1 cellular context compared by ENCODE assay signal in the genomic region with DNA sequence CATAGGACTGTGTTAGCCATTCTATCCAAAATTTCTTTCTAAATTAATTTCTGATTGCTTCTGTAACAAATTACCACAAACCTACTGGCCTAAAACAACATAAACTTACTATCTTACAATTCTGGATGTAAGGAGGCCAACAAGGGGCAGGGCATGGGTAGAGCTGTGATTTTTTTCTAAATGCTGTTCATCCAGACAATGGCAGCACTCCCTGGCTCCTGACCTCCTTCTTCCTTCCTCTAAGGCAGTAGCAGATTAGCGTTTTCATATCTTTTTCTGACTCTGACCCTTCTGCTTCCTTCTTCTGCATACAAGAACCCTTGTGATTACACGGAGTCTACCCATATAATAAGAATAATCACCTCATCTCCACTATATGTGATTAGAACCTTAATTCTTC.
TF ChIP-seq lines count a peak whose summit lies in the region.

No MANE protein-coding gene starts in this region.

TF ChIP-seq in HepG2, 621 proteins besides CTCF, POLR2A, EP300 and RAD21 (continued from another document):
- TF ChIP-seq, protein P1, sequence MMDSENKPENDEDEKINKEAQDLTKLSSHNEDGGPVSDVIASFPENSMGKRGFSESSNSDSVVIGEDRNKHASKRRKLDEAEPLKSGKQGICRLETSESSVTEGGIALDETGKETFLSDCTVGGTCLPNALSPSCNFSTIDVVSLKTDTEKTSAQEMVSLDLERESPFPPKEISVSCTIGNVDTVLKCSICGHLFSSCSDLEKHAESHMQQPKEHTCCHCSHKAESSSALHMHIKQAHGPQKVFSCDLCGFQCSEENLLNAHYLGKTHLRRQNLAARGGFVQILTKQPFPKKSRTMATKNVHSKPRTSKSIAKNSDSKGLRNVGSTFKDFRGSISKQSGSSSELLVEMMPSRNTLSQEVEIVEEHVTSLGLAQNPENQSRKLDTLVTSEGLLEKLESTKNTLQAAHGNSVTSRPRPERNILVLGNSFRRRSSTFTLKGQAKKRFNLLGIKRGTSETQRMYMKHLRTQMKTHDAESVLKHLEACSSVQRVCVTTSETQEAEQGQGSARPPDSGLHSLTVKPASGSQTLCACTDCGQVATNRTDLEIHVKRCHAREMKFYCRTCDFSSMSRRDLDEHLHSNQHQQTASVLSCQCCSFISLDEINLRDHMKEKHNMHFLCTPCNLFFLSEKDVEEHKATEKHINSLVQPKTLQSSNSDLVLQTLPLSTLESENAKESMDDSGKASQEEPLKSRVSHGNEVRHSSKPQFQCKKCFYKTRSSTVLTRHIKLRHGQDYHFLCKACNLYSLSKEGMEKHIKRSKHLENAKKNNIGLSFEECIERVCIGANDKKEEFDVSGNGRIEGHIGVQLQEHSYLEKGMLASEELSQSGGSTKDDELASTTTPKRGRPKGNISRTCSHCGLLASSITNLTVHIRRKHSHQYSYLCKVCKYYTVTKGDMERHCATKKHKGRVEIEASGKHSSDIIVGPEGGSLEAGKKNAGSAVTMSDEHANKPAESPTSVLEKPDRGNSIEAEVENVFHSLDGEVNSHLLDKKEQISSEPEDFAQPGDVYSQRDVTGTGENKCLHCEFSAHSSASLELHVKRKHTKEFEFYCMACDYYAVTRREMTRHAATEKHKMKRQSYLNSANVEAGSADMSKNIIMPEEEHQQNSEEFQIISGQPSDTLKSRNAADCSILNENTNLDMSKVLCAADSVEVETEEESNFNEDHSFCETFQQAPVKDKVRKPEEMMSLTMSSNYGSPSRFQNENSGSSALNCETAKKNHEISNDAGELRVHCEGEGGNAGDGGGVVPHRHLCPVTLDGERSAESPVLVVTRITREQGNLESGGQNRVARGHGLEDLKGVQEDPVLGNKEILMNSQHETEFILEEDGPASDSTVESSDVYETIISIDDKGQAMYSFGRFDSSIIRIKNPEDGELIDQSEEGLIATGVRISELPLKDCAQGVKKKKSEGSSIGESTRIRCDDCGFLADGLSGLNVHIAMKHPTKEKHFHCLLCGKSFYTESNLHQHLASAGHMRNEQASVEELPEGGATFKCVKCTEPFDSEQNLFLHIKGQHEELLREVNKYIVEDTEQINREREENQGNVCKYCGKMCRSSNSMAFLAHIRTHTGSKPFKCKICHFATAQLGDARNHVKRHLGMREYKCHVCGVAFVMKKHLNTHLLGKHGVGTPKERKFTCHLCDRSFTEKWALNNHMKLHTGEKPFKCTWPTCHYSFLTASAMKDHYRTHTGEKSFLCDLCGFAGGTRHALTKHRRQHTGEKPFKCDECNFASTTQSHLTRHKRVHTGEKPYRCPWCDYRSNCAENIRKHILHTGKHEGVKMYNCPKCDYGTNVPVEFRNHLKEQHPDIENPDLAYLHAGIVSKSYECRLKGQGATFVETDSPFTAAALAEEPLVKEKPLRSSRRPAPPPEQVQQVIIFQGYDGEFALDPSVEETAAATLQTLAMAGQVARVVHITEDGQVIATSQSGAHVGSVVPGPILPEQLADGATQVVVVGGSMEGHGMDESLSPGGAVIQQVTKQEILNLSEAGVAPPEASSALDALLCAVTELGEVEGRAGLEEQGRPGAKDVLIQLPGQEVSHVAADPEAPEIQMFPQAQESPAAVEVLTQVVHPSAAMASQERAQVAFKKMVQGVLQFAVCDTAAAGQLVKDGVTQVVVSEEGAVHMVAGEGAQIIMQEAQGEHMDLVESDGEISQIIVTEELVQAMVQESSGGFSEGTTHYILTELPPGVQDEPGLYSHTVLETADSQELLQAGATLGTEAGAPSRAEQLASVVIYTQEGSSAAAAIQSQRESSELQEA (CRISPR knock-in tag; IDR thresholded peaks at IDR 0.05; ENCODE audit: not compliant biosample characterization): no peak
- TF ChIP-seq, protein P2, sequence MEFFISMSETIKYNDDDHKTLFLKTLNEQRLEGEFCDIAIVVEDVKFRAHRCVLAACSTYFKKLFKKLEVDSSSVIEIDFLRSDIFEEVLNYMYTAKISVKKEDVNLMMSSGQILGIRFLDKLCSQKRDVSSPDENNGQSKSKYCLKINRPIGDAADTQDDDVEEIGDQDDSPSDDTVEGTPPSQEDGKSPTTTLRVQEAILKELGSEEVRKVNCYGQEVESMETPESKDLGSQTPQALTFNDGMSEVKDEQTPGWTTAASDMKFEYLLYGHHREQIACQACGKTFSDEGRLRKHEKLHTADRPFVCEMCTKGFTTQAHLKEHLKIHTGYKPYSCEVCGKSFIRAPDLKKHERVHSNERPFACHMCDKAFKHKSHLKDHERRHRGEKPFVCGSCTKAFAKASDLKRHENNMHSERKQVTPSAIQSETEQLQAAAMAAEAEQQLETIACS (CRISPR knock-in tag; IDR thresholded peaks at IDR 0.05): no peak
- no peak for TF ChIP-seq ARID3A (IDR thresholded peaks at IDR 0.05; ENCODE audit: low read depth, low read length)
- TF ChIP-seq MLX (CRISPR knock-in tag; IDR thresholded peaks at IDR 0.05): no peak
- TF ChIP-seq, protein P3, sequence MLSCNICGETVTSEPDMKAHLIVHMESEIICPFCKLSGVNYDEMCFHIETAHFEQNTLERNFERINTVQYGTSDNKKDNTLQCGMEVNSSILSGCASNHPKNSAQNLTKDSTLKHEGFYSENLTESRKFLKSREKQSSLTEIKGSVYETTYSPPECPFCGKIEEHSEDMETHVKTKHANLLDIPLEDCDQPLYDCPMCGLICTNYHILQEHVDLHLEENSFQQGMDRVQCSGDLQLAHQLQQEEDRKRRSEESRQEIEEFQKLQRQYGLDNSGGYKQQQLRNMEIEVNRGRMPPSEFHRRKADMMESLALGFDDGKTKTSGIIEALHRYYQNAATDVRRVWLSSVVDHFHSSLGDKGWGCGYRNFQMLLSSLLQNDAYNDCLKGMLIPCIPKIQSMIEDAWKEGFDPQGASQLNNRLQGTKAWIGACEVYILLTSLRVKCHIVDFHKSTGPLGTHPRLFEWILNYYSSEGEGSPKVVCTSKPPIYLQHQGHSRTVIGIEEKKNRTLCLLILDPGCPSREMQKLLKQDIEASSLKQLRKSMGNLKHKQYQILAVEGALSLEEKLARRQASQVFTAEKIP (CRISPR knock-in tag; IDR thresholded peaks at IDR 0.05; ENCODE audit: borderline replicate concordance): no peak
- TF ChIP-seq STAT6 (CRISPR knock-in tag; IDR thresholded peaks at IDR 0.05; ENCODE audit: borderline replicate concordance): no peak
- no peak for TF ChIP-seq ZNF546 (CRISPR knock-in tag; conservative IDR thresholded peaks at IDR 0.05)
- TF ChIP-seq, protein P4, sequence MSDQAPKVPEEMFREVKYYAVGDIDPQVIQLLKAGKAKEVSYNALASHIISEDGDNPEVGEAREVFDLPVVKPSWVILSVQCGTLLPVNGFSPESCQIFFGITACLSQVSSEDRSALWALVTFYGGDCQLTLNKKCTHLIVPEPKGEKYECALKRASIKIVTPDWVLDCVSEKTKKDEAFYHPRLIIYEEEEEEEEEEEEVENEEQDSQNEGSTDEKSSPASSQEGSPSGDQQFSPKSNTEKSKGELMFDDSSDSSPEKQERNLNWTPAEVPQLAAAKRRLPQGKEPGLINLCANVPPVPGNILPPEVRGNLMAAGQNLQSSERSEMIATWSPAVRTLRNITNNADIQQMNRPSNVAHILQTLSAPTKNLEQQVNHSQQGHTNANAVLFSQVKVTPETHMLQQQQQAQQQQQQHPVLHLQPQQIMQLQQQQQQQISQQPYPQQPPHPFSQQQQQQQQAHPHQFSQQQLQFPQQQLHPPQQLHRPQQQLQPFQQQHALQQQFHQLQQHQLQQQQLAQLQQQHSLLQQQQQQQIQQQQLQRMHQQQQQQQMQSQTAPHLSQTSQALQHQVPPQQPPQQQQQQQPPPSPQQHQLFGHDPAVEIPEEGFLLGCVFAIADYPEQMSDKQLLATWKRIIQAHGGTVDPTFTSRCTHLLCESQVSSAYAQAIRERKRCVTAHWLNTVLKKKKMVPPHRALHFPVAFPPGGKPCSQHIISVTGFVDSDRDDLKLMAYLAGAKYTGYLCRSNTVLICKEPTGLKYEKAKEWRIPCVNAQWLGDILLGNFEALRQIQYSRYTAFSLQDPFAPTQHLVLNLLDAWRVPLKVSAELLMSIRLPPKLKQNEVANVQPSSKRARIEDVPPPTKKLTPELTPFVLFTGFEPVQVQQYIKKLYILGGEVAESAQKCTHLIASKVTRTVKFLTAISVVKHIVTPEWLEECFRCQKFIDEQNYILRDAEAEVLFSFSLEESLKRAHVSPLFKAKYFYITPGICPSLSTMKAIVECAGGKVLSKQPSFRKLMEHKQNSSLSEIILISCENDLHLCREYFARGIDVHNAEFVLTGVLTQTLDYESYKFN (CRISPR knock-in tag; conservative IDR thresholded peaks at IDR 0.05): no peak
- TF ChIP-seq NONO (IDR thresholded peaks at IDR 0.05): no peak
- no peak for TF ChIP-seq NONO (CRISPR knock-in tag; conservative IDR thresholded peaks at IDR 0.05)
